In genomic region chr4:10456270-10457254, GRCh38 we compare ENCODE assay signal across 8 cellular contexts. TPM values are rescaled to one million over a fixed set of nuclear protein-coding genes. Genes with fewer than 3 reads are reported as not detected.
DNase-seq lines count a peak whose midpoint lies in the region; ATAC-seq and TF ChIP-seq lines count a peak whose summit lies in the region.

No MANE protein-coding gene starts in this region.

- peak overlapping the region; percentile 74 for H3K4me3 ChIP-seq in thoracic aorta

- intact Hi-C loops in natural killer cell (cut with micrococcal nuclease) = loop anchor here (2.0 to 10.0 kb wide), 2 partner anchors 340 to 1018 kb away; partner anchors contain the start of gene WDR1

- no peak overlapping the region for H3K27ac ChIP-seq in thoracic aorta

- peak overlapping the region; percentile 87 for H3K4me3 Mint-ChIP-seq in natural killer cell

- CTCF ChIA-PET in HEK293T (lab: Yijun Ruan, JAX) = no interaction called here

- peaks cover 25% of the 10 kb centered on the region in 2 donors for H3K4me1 Mint-ChIP-seq in natural killer cell

- no peaks in the 10 kb centered on the region for H3K9me3 Mint-ChIP-seq in natural killer cell

- no peaks in the 10 kb centered on the region for H3K36me3 ChIP-seq in thoracic aorta

- no peak for TF ChIP-seq POLR2A in erythroblast (IDR thresholded peaks at IDR 0.05; ENCODE audit: low read length)

- ATAC-seq in GM18499 (IDR thresholded peaks at IDR 0.05; ENCODE audit: insufficient read depth, unreplicated experiment) (peak; percentile 28), natural killer cell (peak; percentile 46 to 67 (median 59)), thoracic aorta (ENCODE audit: insufficient number of reproducible peaks, low FRiP score, low read depth) (no peak)

- no peaks in the 10 kb centered on the region for H3K36me3 Mint-ChIP-seq in natural killer cell

- peaks cover 6 to 9% of the 10 kb centered on the region in 2 donors for H3K27me3 Mint-ChIP-seq in natural killer cell (ENCODE audit: low read depth in 2 of 2)

- peaks cover 2 to 19% of the 10 kb centered on the region in 2 donors for H3K4me1 ChIP-seq in thoracic aorta (ENCODE audit: control insufficient read depth in 1 of 2, low read depth in 2 of 2)

- peak overlapping the region; percentile 82 to 86 for H3K27ac Mint-ChIP-seq in natural killer cell

- POLR2A ChIA-PET in HEK293T (lab: Yijun Ruan, JAX) = no interaction called here

- H3K27me3 ChIP-seq in thoracic aorta (replicated peaks; ENCODE audit: insufficient read depth) = no peaks in the 10 kb centered on the region

- TF ChIP-seq CTCF in natural killer cell (IDR thresholded peaks at IDR 0.05) (no peak), thoracic aorta (IDR thresholded peaks at IDR 0.05) (no peak)

- H3K9me3 ChIP-seq in thoracic aorta = no peaks in the 10 kb centered on the region

- DNase-seq in HEK293T (ENCODE audit: extremely low spot score) = peak; percentile 9
- DNase-seq in NCI-H146 treated with DMSO at 0.1 percent for 48 hours (lab: John Stamatoyannopoulos, UW; ENCODE audit: unreplicated experiment) = peak; percentile 6
- peak; percentile 44 for DNase-seq in activated T-cell treated with anti-CD3 and anti-CD28 coated beads for 24 hours (ENCODE audit: low read depth)
- DNase-seq in erythroblast (lab: John Stamatoyannopoulos, UW) = peak; percentile 74 to 79
- DNase-seq in natural killer cell = peak; percentile 55
- DNase-seq in thoracic aorta (ENCODE audit: low spot score) = no peak
- DNase-seq in kidney glomerular epithelial cell (lab: John Stamatoyannopoulos, UW) = no peak

TF ChIP-seq in HEK293T, 16 proteins besides CTCF, POLR2A, EP300 and RAD21:
- TF ChIP-seq TARDBP (IDR thresholded peaks at IDR 0.05) = no peak
- TF ChIP-seq LEF1 (IDR thresholded peaks at IDR 0.05; ENCODE audit: borderline replicate concordance) = no peak
- TF ChIP-seq PKNOX1 (IDR thresholded peaks at IDR 0.05) = no peak
- no peak for TF ChIP-seq ELF4 (IDR thresholded peaks at IDR 0.05)
- no peak for TF ChIP-seq FOXM1 (IDR thresholded peaks at IDR 0.05; ENCODE audit: borderline replicate concordance)
TF ChIP-seq in HEK293T: peak in this region for 0.

RNA-seq across cellular contexts. Expression of gene ZNF518B, which starts 0.7 kb away (rescaled TPM):
- 10 to 100 TPM; 14.6 to 19.9 (median 15.2) TPM for total RNA-seq in natural killer cell
- total RNA-seq in thoracic aorta = 10 to 100 TPM; 11.1 to 15.4 TPM

Comparison
In these comparisons a context has a peak if more than half of its experiments do, and no peak if none do; other contexts are left out.
1. DNase-seq: peak in HEK293T (single experiment), NCI-H146 treated with DMSO at 0.1 percent for 48 hours (single experiment), activated T-cell treated with anti-CD3 and anti-CD28 coated beads for 24 hours (single experiment), erythroblast (2 of 2) and natural killer cell (single experiment); none in thoracic aorta (single experiment) and kidney glomerular epithelial cell (single experiment).